8 cellular contexts compared by ENCODE assay signal in the genomic region with DNA sequence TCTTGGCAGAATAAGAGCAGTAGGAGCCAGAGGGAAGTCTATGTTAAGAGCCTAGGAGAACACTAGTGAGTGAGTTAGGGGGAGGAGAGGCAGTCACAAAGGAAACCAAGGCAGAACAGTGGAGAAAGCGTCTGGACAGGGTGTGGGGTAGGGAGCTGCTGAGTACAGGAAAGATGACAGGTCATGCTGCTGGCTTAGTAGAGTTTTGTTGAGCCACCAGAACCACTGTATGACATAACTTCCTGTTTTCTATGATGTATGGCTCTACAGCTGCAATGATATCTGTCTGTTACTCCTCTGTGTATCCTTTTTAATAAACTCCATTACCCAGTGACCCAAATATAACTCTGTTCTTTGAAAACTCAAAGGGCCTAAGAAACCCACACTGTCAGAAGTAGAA. TPM values are rescaled to one million over a fixed set of nuclear protein-coding genes. Genes with fewer than 3 reads are reported as not detected.
DNase-seq lines count a peak whose midpoint lies in the region; ATAC-seq and TF ChIP-seq lines count a peak whose summit lies in the region.

No MANE protein-coding gene starts in this region.

- H3K36me3 Mint-ChIP-seq in activated CD8-positive, alpha-beta T cell treated with anti-CD3 and anti-CD28 coated beads for 36 hours (ENCODE audit: low read depth), result no peaks in the 10 kb centered on the region

- H3K27ac Mint-ChIP-seq in activated CD8-positive, alpha-beta T cell treated with anti-CD3 and anti-CD28 coated beads for 36 hours, result peak overlapping the region; percentile 35

- intact Hi-C loops in heart left ventricle (cut with DNase I), result no loop called here
- intact Hi-C loops in activated CD8-positive, alpha-beta T cell treated with anti-CD3 and anti-CD28 coated beads for 36 hours (cut with micrococcal nuclease), result no loop called here

- H3K4me3 ChIP-seq in heart left ventricle (no peak overlapping the region), right atrium auricular region (no peak overlapping the region), osteoblast (ENCODE audit: insufficient read depth, low read length) (no peak overlapping the region)

- TF ChIP-seq CTCF in heart left ventricle (IDR thresholded peaks at IDR 0.05), result no peak
- TF ChIP-seq CTCF in right atrium auricular region (IDR thresholded peaks at IDR 0.05), result no peak
- TF ChIP-seq CTCF in activated CD8-positive, alpha-beta T cell treated with anti-CD3 and anti-CD28 coated beads for 36 hours (IDR thresholded peaks at IDR 0.05), result no peak
- TF ChIP-seq CTCF in osteoblast (IDR thresholded peaks at IDR 0.05; ENCODE audit: extremely low read depth, low read depth, low read length), result no peak

- DNase-seq in heart left ventricle, result no peak
- no peak for DNase-seq in right atrium auricular region (ENCODE audit: low spot score)
- DNase-seq in HT1080 (ENCODE audit: low read depth), result peak; percentile 67
- DNase-seq in activated CD8-positive, alpha-beta T cell treated with anti-CD3 and anti-CD28 coated beads for 36 hours, result peak; percentile 23
- DNase-seq in stimulated activated naive CD8-positive, alpha-beta T cell treated with anti-CD3 and anti-CD28 coated beads, Interleukin-15, Interleukin-2, amounts not matched to agents 100 U/mL and 50 U/mL, for 24 hours, result no peak
- no peak for DNase-seq in NCI-H82 (lab: John Stamatoyannopoulos, UW)
- no peak for DNase-seq in osteoblast (ENCODE audit: insufficient read length, low spot score, missing footprints)
- no peak for DNase-seq in stimulated activated CD8-positive, alpha-beta memory T cell treated with anti-CD3 and anti-CD28 coated beads, Interleukin-4, amount 100 ng/mL, for 48 hours

- H3K4me2 ChIP-seq in osteoblast (ENCODE audit: insufficient read depth, low read length), result no peak overlapping the region

- no peaks in the 10 kb centered on the region for H3K27me3 Mint-ChIP-seq in activated CD8-positive, alpha-beta T cell treated with anti-CD3 and anti-CD28 coated beads for 36 hours

- H3K4me3 Mint-ChIP-seq in activated CD8-positive, alpha-beta T cell treated with anti-CD3 and anti-CD28 coated beads for 36 hours, result no peak overlapping the region

- no peaks in the 10 kb centered on the region for H3K79me2 ChIP-seq in osteoblast (ENCODE audit: insufficient read depth, low read length)

- no peaks in the 10 kb centered on the region for H3K36me3 ChIP-seq in heart left ventricle
- no peaks in the 10 kb centered on the region for H3K36me3 ChIP-seq in right atrium auricular region
- H3K36me3 ChIP-seq in osteoblast (ENCODE audit: insufficient read depth, low read length), result no peaks in the 10 kb centered on the region

- ATAC-seq in heart left ventricle, result peak in 3 of 4 donors; percentile 58 to 78 (median 66)
- peak; percentile 95 for ATAC-seq in activated CD8-positive, alpha-beta T cell treated with anti-CD3 and anti-CD28 coated beads for 36 hours
- peak; percentile 61 for ATAC-seq in stimulated activated naive CD8-positive, alpha-beta T cell treated with anti-CD3 and anti-CD28 coated beads, Interleukin-15, Interleukin-2, amounts not matched to agents 100 U/mL and 50 U/mL, for 24 hours

- H2AFZ ChIP-seq in osteoblast (ENCODE audit: low read length), result no peak overlapping the region

- no peaks in the 10 kb centered on the region for H3K27me3 ChIP-seq in heart left ventricle
- H3K27me3 ChIP-seq in right atrium auricular region, result no peaks in the 10 kb centered on the region
- H3K27me3 ChIP-seq in osteoblast (ENCODE audit: insufficient read depth, low read length), result peaks cover 5% of the 10 kb centered on the region

- H3K27ac ChIP-seq in heart left ventricle (no peak overlapping the region), right atrium auricular region (no peak overlapping the region), osteoblast (ENCODE audit: low read depth, low read length) (no peak overlapping the region)

- CTCF ChIA-PET in activated CD8-positive, alpha-beta T cell treated with anti-CD3 and anti-CD28 coated beads for 36 hours (lab: Charles Lee), result interaction anchor here (0.8 to 2.0 kb wide), 2 partner anchors 10 to 144 kb away, joined by 3 to 13 read pairs; a partner anchor contains a TSS

- H3K4me1 Mint-ChIP-seq in activated CD8-positive, alpha-beta T cell treated with anti-CD3 and anti-CD28 coated beads for 36 hours (ENCODE audit: low read depth), result peaks cover 12% of the 10 kb centered on the region

- POLR2A ChIA-PET in activated CD8-positive, alpha-beta T cell treated with anti-CD3 and anti-CD28 coated beads for 36 hours (lab: Charles Lee), result interaction anchor here (5.1 kb wide), 1 partner anchor 10 kb away, joined by 27 read pairs; a partner anchor contains a TSS

- peaks cover 0 to 13% (median 0%) of the 10 kb centered on the region in 12 donors for H3K4me1 ChIP-seq in heart left ventricle
- H3K4me1 ChIP-seq in right atrium auricular region, result no peaks in the 10 kb centered on the region
- H3K4me1 ChIP-seq in osteoblast (ENCODE audit: insufficient read depth, low read length), result no peaks in the 10 kb centered on the region

- no peak for TF ChIP-seq POLR2A in heart left ventricle (IDR thresholded peaks at IDR 0.05)

- no peaks in the 10 kb centered on the region for H3K9me3 ChIP-seq in heart left ventricle
- H3K9me3 ChIP-seq in right atrium auricular region, result no peaks in the 10 kb centered on the region
- H3K9me3 ChIP-seq in osteoblast (ENCODE audit: low read depth, low read length), result no peaks in the 10 kb centered on the region

- H3K9me3 Mint-ChIP-seq in activated CD8-positive, alpha-beta T cell treated with anti-CD3 and anti-CD28 coated beads for 36 hours, result no peaks in the 10 kb centered on the region

- H4K20me1 ChIP-seq in osteoblast (ENCODE audit: insufficient read depth, low read length), result no peaks in the 10 kb centered on the region

- WGBS in heart left ventricle, 4 donors, result 30 to 47% (median 43%) methylated on average over 1 of the region's 1 CpG

RNA-seq across cellular contexts. Expression of a gene that starts 10.6 kb away (rescaled TPM):
- total RNA-seq in heart left ventricle (100 to 1,000 TPM in 3 of 9 donors, 10 to 100 TPM in 6; 67.4 to 109 (median 92.1) TPM), right atrium auricular region (10 to 100 TPM; 78.0 to 87.5 TPM), osteoblast (216 and 247 TPM in 2 replicates)
- polyA plus RNA-seq in heart left ventricle, result 10 to 100 TPM; 30.2 to 78.4 TPM
- total RNA-seq in HT1080 (2014; rRNA removed; shearing (Covaris generic)), result 153 and 154 TPM in 2 replicates
- polyA plus RNA-seq in HT1080 (2015; cell fraction: cytosol; rRNA removed), result 138 and 179 TPM in 2 replicates
- 309 and 343 TPM in 2 replicates for polyA plus RNA-seq in HT1080 (2015; cell fraction: nucleus; rRNA removed)
- 100 to 1,000 TPM in 1 of 2 experiments, 10 to 100 TPM in 1; 92.8 to 103 TPM for total RNA-seq in activated CD8-positive, alpha-beta T cell treated with anti-CD3 and anti-CD28 coated beads for 36 hours

Comparison
In these comparisons a context has a peak if more than half of its experiments do, and no peak if none do; other contexts are left out.
1. DNase-seq: peak in HT1080 (single experiment) and activated CD8-positive, alpha-beta T cell treated with anti-CD3 and anti-CD28 coated beads for 36 hours (single experiment); none in heart left ventricle (0 of 5), right atrium auricular region (single experiment), stimulated activated naive CD8-positive, alpha-beta T cell treated with anti-CD3 and anti-CD28 coated beads, Interleukin-15, Interleukin-2, amounts not matched to agents 100 U/mL and 50 U/mL, for 24 hours (single experiment), NCI-H82 (single experiment), osteoblast (single experiment) and stimulated activated CD8-positive, alpha-beta memory T cell treated with anti-CD3 and anti-CD28 coated beads, Interleukin-4, amount 100 ng/mL, for 48 hours (single experiment).
2. Peak in every context shown above with its lines, with median percentiles within 50 percentile points of each other: ATAC-seq.